Comparison of ENCODE assay signal across 1 cellular context in genomic region chr16:68040506-68041288, GRCh38.
A peak's percentile ranks its signal among the peaks of the same experiment; 100 is the strongest.
TF ChIP-seq lines count a peak whose summit lies in the region.

No MANE protein-coding gene starts in this region.

TF ChIP-seq in HepG2, 621 proteins besides CTCF, POLR2A, EP300 and RAD21 (continued from another document and continues in another):
- TF ChIP-seq ZNF414 (CRISPR knock-in tag; IDR thresholded peaks at IDR 0.05) (no peak), ZNF790 (CRISPR knock-in tag; IDR thresholded peaks at IDR 0.05; ENCODE audit: borderline replicate concordance) (no peak), ZBTB10 (CRISPR knock-in tag; IDR thresholded peaks at IDR 0.05; ENCODE audit: borderline replicate concordance) (no peak), FOXA3 (CRISPR knock-in tag; IDR thresholded peaks at IDR 0.05) (peak; percentile 47; the same call in 1 of the 2 replicates), ZNF232 (CRISPR knock-in tag; IDR thresholded peaks at IDR 0.05; ENCODE audit: borderline replicate concordance) (no peak), ZNF607 (CRISPR knock-in tag; IDR thresholded peaks at IDR 0.05; ENCODE audit: borderline replicate concordance) (peak; percentile 55; the same call in 1 of the 2 replicates), CCAR2 (optimal IDR thresholded peaks at IDR 0.05; ENCODE audit: low read depth, low read length) (no peak), ZNF101 (CRISPR knock-in tag; IDR thresholded peaks at IDR 0.05; ENCODE audit: borderline replicate concordance, low read depth) (no peak), CBFB (CRISPR knock-in tag; IDR thresholded peaks at IDR 0.05) (no peak), MEIS1 (CRISPR knock-in tag; IDR thresholded peaks at IDR 0.05; ENCODE audit: borderline replicate concordance) (peak; percentile 43; the same call in 1 of the 2 replicates), NPAS2 (CRISPR knock-in tag; IDR thresholded peaks at IDR 0.05; ENCODE audit: borderline replicate concordance) (no peak), EHMT2 (IDR thresholded peaks at IDR 0.05; ENCODE audit: borderline replicate concordance, low read depth, low read length) (no peak), KMT2B (CRISPR knock-in tag; IDR thresholded peaks at IDR 0.05) (0 out of 2 replicates have a peak, but pooled peaks have one; percentile 35), KLF16 (CRISPR knock-in tag; IDR thresholded peaks at IDR 0.05) (no peak), PAF1 (CRISPR knock-in tag; IDR thresholded peaks at IDR 0.05) (no peak), NCOR1 (IDR thresholded peaks at IDR 0.05; ENCODE audit: borderline replicate concordance, low read length) (no peak), SNAPC4 (CRISPR knock-in tag; IDR thresholded peaks at IDR 0.05) (no peak), TEAD3 (CRISPR knock-in tag; optimal IDR thresholded peaks at IDR 0.05; ENCODE audit: borderline replicate concordance) (peak; percentile 37), ZNF33A (CRISPR knock-in tag; IDR thresholded peaks at IDR 0.05; ENCODE audit: borderline replicate concordance) (no peak), ZNF557 (CRISPR knock-in tag; IDR thresholded peaks at IDR 0.05) (no peak), DRAP1 (CRISPR knock-in tag; IDR thresholded peaks at IDR 0.05) (no peak), ZNF180 (CRISPR knock-in tag; IDR thresholded peaks at IDR 0.05; ENCODE audit: borderline replicate concordance, low read depth) (no peak), KLF6 (CRISPR knock-in tag; IDR thresholded peaks at IDR 0.05) (no peak), PHF8 (CRISPR knock-in tag; IDR thresholded peaks at IDR 0.05) (no peak), RXRB (CRISPR knock-in tag; IDR thresholded peaks at IDR 0.05; ENCODE audit: borderline replicate concordance) (peak; percentile 72; the same call in 1 of the 2 replicates), ZNF614 (CRISPR knock-in tag; IDR thresholded peaks at IDR 0.05; ENCODE audit: borderline replicate concordance) (0 out of 2 replicates have a peak, but pooled peaks have one; percentile 52), ZNF317 (CRISPR knock-in tag; IDR thresholded peaks at IDR 0.05) (0 out of 2 replicates have a peak, but pooled peaks have one; percentile 32), ZZZ3 (CRISPR knock-in tag; IDR thresholded peaks at IDR 0.05; ENCODE audit: borderline replicate concordance) (no peak), ZNF7 (CRISPR knock-in tag; IDR thresholded peaks at IDR 0.05) (no peak), ZNF839 (CRISPR knock-in tag; IDR thresholded peaks at IDR 0.05; ENCODE audit: borderline replicate concordance) (no peak), FOXM1 (CRISPR knock-in tag; IDR thresholded peaks at IDR 0.05) (no peak), ZNF580 (CRISPR knock-in tag; IDR thresholded peaks at IDR 0.05; ENCODE audit: borderline replicate concordance, low read depth) (peak; percentile 54; the same call in 1 of the 2 replicates), UBTF (CRISPR knock-in tag; IDR thresholded peaks at IDR 0.05) (no peak; the same call in 1 of the 2 replicates), ZSCAN5A (CRISPR knock-in tag; IDR thresholded peaks at IDR 0.05; ENCODE audit: borderline replicate concordance) (no peak), ZBTB3 (CRISPR knock-in tag; IDR thresholded peaks at IDR 0.05; ENCODE audit: borderline replicate concordance, low read depth) (no peak), ZNF326 (CRISPR knock-in tag; IDR thresholded peaks at IDR 0.05; ENCODE audit: borderline replicate concordance) (no peak), TMF1 (CRISPR knock-in tag; IDR thresholded peaks at IDR 0.05; ENCODE audit: low read depth) (no peak), ZNF558 (CRISPR knock-in tag; IDR thresholded peaks at IDR 0.05; ENCODE audit: borderline replicate concordance) (no peak), E2F2 (CRISPR knock-in tag; IDR thresholded peaks at IDR 0.05; ENCODE audit: borderline replicate concordance) (no peak), HINFP (CRISPR knock-in tag; IDR thresholded peaks at IDR 0.05; ENCODE audit: low read depth) (0 out of 2 replicates have a peak, but pooled peaks have one; percentile 42), SMAD1 (CRISPR knock-in tag; IDR thresholded peaks at IDR 0.05; ENCODE audit: borderline replicate concordance, low read depth) (no peak), HNRNPL (IDR thresholded peaks at IDR 0.05; ENCODE audit: low read depth, low read length) (no peak), MXD1 (CRISPR knock-in tag; IDR thresholded peaks at IDR 0.05) (no peak), RAD51 (IDR thresholded peaks at IDR 0.05; ENCODE audit: borderline replicate concordance) (no peak), KDM4B (CRISPR knock-in tag; IDR thresholded peaks at IDR 0.05) (no peak), GABPB1 (CRISPR knock-in tag; IDR thresholded peaks at IDR 0.05) (0 out of 2 replicates have a peak, but pooled peaks have one; percentile 14), CHCHD3 (CRISPR knock-in tag; IDR thresholded peaks at IDR 0.05) (no peak), KDM2A (CRISPR knock-in tag; IDR thresholded peaks at IDR 0.05; ENCODE audit: borderline replicate concordance, low read depth) (peak; percentile 75), ZNF615 (CRISPR knock-in tag; IDR thresholded peaks at IDR 0.05; ENCODE audit: borderline replicate concordance) (no peak), NR2F1 (CRISPR knock-in tag; IDR thresholded peaks at IDR 0.05) (no peak), ZNF430 (CRISPR knock-in tag; IDR thresholded peaks at IDR 0.05) (no peak), ZNF432 (CRISPR knock-in tag; IDR thresholded peaks at IDR 0.05; ENCODE audit: borderline replicate concordance) (no peak), ZNF772 (CRISPR knock-in tag; IDR thresholded peaks at IDR 0.05) (peak; percentile 89), ZFP36 (IDR thresholded peaks at IDR 0.05; ENCODE audit: borderline replicate concordance, low read depth, low read length, partially characterized antibody) (no peak)
